In genomic region chr1:54996359-54996868, GRCh38 we compare ENCODE assay signal across 8 cellular contexts.
DNase-seq lines count a peak whose midpoint lies in the region; ATAC-seq lines count a peak whose summit lies in the region.

No MANE protein-coding gene starts in this region.

- ATAC-seq in GM21717 (IDR thresholded peaks at IDR 0.05; ENCODE audit: unreplicated experiment): peak; percentile 73

- peak; percentile 56 for DNase-seq in COR-L47 (lab: John Stamatoyannopoulos, UW)
- DNase-seq in MV-4-11 (lab: John Stamatoyannopoulos, UW): peak; percentile 42
- DNase-seq in T1000 (lab: John Stamatoyannopoulos, UW): peak; percentile 52
- DNase-seq in anterior cingulate cortex (lab: John Stamatoyannopoulos, UW): peak in 43 of 58 donors; percentile 2 to 69 (median 20)
- DNase-seq in hypothalamus (lab: John Stamatoyannopoulos, UW): peak in 39 of 51 donors; percentile 2 to 73 (median 30)
- peak; percentile 62 to 79 for DNase-seq in stimulated activated CD4-positive, alpha-beta T cell treated with anti-CD3 and anti-CD28 coated beads, Interleukin-12 subunit alpha, Interleukin-12 subunit beta, amount 100 ng/mL, for 24 hours (ENCODE audit: low read depth in 2 of 2)
- no peak for DNase-seq in OCI-M2 (lab: John Stamatoyannopoulos, UW; ENCODE audit: unreplicated experiment)
